ENCODE assay signal across 8 cellular contexts in the genomic region with DNA sequence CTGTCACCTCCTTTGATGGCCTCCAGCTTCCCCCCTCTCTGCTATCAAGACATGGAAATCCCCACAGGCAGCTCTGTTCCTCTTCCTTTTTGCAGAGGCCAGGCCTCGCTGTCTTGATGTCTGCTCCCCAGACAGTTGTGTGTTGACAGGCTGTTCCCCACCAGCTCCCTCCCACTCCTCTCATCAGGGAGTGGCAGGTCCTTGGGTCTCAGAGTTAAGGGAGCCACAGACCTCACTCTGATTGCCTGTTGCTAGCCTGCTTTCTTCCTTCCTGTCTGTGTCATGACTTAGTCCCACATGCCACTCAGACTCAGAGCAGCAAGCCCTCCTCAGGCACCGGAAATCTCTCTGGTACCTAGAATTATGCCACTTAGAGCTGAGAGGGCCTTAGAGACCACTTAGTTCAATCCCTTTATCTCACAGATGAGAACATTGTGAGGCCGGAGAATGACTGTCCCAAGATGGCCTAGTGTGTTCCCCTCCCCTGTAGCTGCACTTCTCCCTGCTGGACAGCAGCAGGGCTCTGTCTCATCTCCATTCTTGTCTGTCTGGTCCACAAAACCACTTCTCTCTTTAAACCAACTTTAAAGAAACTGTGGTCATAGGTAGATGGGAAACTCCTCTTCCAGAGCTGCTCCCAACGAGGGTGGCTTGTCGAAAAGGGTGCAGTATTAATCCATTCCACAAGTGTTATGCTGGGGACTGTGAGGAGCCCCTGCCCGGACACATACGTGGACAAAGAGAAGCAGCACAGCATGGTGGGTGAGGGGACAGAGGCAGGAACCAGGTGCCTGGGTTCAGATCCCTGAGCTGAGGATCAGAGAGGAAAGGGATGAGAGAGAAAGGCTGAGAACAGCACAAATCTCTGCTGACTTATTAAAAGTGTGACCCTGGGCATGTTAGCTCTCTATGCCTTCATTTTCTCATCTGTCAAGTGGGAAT. TPM values are rescaled to one million over a fixed set of nuclear protein-coding genes. Genes with fewer than 3 reads are reported as not detected.
DNase-seq lines count a peak whose midpoint lies in the region; ATAC-seq, FAIRE-seq and TF ChIP-seq lines count a peak whose summit lies in the region.

No MANE protein-coding gene starts in this region.

- H3K36me3 ChIP-seq in thymus (ENCODE audit: control insufficient read depth, insufficient read depth) (peaks cover 27% of the 10 kb centered on the region), kidney (ENCODE audit: control insufficient read depth in 1 of 2, insufficient read depth in 2 of 2, low read length in 2 of 2) (peaks cover 3 to 5% of the 10 kb centered on the region in 2 donors)

- peak; percentile 47 for ATAC-seq in GM18499 (IDR thresholded peaks at IDR 0.05; ENCODE audit: insufficient read depth, unreplicated experiment)
- ATAC-seq in GM21825 (IDR thresholded peaks at IDR 0.05; ENCODE audit: unreplicated experiment), result peak; percentile 49

- 33% methylated on average over 7 of the region's 7 CpGs for WGBS in thymus

- TF ChIP-seq POLR2A in NB4 (IDR thresholded peaks at IDR 0.05; ENCODE audit: extremely low read depth, insufficient read length), result no peak

- H3K9me3 ChIP-seq in thymus (ENCODE audit: control insufficient read depth), result no peaks in the 10 kb centered on the region
- no peaks in the 10 kb centered on the region for H3K9me3 ChIP-seq in kidney (ENCODE audit: control insufficient read depth in 1 of 2, low read length in 2 of 2)

- no peak for FAIRE-seq in kidney (lab: Jason Lieb, UNC)

- H3K27ac ChIP-seq in thymus (ENCODE audit: low read depth) (peak overlapping the region; percentile 91), kidney (ENCODE audit: low read depth in 2 of 2, low read length in 2 of 2) (no peak overlapping the region)

- peak; percentile 97 for DNase-seq in NB4 (ENCODE audit: low read depth)
- DNase-seq in activated T-cell treated with anti-CD3 and anti-CD28 coated beads for 1 hour (ENCODE audit: low read depth), result peak; percentile 41
- peak; percentile 38 for DNase-seq in left kidney (ENCODE audit: low read depth, low spot score)
- DNase-seq in kidney, result no peak
- no peak for DNase-seq in NCI-H2081 treated with DMSO at 0.1 percent for 48 hours (lab: John Stamatoyannopoulos, UW)

- H3K4me3 ChIP-seq in NB4 (ENCODE audit: low read depth, low read length), result peak overlapping the region; percentile 96
- H3K4me3 ChIP-seq in thymus (ENCODE audit: low read length), result no peak overlapping the region
- no peak overlapping the region for H3K4me3 ChIP-seq in kidney (ENCODE audit: low read length in 2 of 2)

- intact Hi-C loops in kidney (cut with DNase I), result no loop called here

- H3K4me1 ChIP-seq in thymus (ENCODE audit: control insufficient read depth, insufficient read depth, low read length) (peaks cover 44% of the 10 kb centered on the region), kidney (ENCODE audit: control insufficient read depth in 1 of 2, insufficient read depth in 1 of 2, low read depth in 1 of 2, low read length in 2 of 2) (peaks cover 3 to 12% of the 10 kb centered on the region in 2 donors)

- TF ChIP-seq CTCF in NB4 (IDR thresholded peaks at IDR 0.05; ENCODE audit: low read depth, low read length) (no peak), kidney (IDR thresholded peaks at IDR 0.05; ENCODE audit: borderline replicate concordance, extremely low read depth, insufficient read depth) (no peak)

- no peaks in the 10 kb centered on the region for H3K27me3 ChIP-seq in thymus (ENCODE audit: control insufficient read depth, insufficient read depth)

- H3K9ac ChIP-seq in kidney (ENCODE audit: low read length in 2 of 2), result no peak overlapping the region

RNA-seq across cellular contexts. Expression of gene AMPD3, which starts 4.2 kb away (rescaled TPM):
- polyA plus RNA-seq in thymus (13.6 TPM), kidney (ENCODE audit: insufficient read depth, low read depth, low replicate concordance) (8.4 TPM)
- 16.5 TPM for total RNA-seq in kidney

Comparison
In these comparisons a context has a peak if more than half of its experiments do, and no peak if none do; other contexts are left out.
1. DNase-seq: peak in NB4 (single experiment), activated T-cell treated with anti-CD3 and anti-CD28 coated beads for 1 hour (single experiment) and left kidney (single experiment); none in kidney (single experiment) and NCI-H2081 treated with DMSO at 0.1 percent for 48 hours (single experiment).